In genomic region chr16:1966460-1966859, GRCh38 we compare ENCODE assay signal across 9 cellular contexts. TPM values are rescaled to one million over a fixed set of nuclear protein-coding genes. Genes with fewer than 3 reads are reported as not detected.
DNase-seq lines count a peak whose midpoint lies in the region; ATAC-seq and TF ChIP-seq lines count a peak whose summit lies in the region.
"Had no signal": no experiment of that assay in that cellular context is flagged by ENCODE, and none has a peak within 500 bp of the region (broad histone marks: within the 10 kb centered on the region; RNA-seq: fewer than 3 reads in every experiment).

Gene RNF151, plus strand, starts transcription at chr16:1966856. Its CDS starts 26 bp downstream, at chr16:1966882.

- peak within 1 kb of the TSS; percentile 90 to 95 for H3K4me3 ChIP-seq in left lung
- peak within 1 kb of the TSS; percentile 92 for H3K4me3 ChIP-seq in thoracic aorta

- peak within 1 kb of the TSS; percentile 81 for H3K4me3 Mint-ChIP-seq in activated CD4-positive, alpha-beta T cell treated with anti-CD3 and anti-CD28 coated beads, Interleukin-2, amount 10 ng/mL, durations not matched to agents 7 days and 5 days
- peak within 1 kb of the TSS; percentile 96 for H3K4me3 Mint-ChIP-seq in activated naive CD8-positive, alpha-beta T cell treated with anti-CD3 and anti-CD28 coated beads, Interleukin-2, amount 10 ng/mL, durations not matched to agents 7 days and 5 days

- peak within 1 kb of the TSS in 1 of 2 donors; percentile 97 for H3K27ac ChIP-seq in left lung
- peak within 1 kb of the TSS; percentile 96 to 97 for H3K27ac ChIP-seq in thoracic aorta

- DNase-seq in activated CD4-positive, alpha-beta T cell treated with anti-CD3 and anti-CD28 coated beads, Interleukin-2, amount 10 ng/mL, durations not matched to agents 7 days and 5 days: no peak
- no peak for DNase-seq in activated CD4-positive, alpha-beta T cell treated with anti-CD3 and anti-CD28 coated beads, Interleukin-2, amount 50 U/mL, for 4 hours
- DNase-seq in activated naive CD8-positive, alpha-beta T cell treated with anti-CD3 and anti-CD28 coated beads, Interleukin-2, amount 10 ng/mL, durations not matched to agents 7 days and 5 days: no peak
- DNase-seq in left lung: no peak
- DNase-seq in thoracic aorta (ENCODE audit: low spot score): no peak
- DNase-seq in stimulated activated CD4-positive, alpha-beta T cell treated with anti-CD3 and anti-CD28 coated beads, Interleukin-4, amount 100 ng/mL, for 1 hour: no peak
- DNase-seq in SIG-M5 (lab: John Stamatoyannopoulos, UW): no peak
- DNase-seq: AML-193 had no signal

- no peak for ATAC-seq in activated naive CD8-positive, alpha-beta T cell treated with anti-CD3 and anti-CD28 coated beads, Interleukin-2, amount 10 ng/mL, durations not matched to agents 7 days and 5 days (ENCODE audit: low read depth)
- ATAC-seq in left lung (no peak), thoracic aorta (ENCODE audit: insufficient number of reproducible peaks, low FRiP score, low read depth) (no peak), HG02981 (IDR thresholded peaks at IDR 0.05; ENCODE audit: unreplicated experiment) (no peak)

- peaks cover 27 to 51% of the 10 kb centered on the region in 2 donors for H3K4me1 ChIP-seq in left lung
- H3K4me1 ChIP-seq in thoracic aorta (ENCODE audit: control insufficient read depth in 1 of 2, low read depth in 2 of 2): peaks cover 13 to 17% of the 10 kb centered on the region in 2 donors

- H3K36me3 ChIP-seq in left lung: peaks cover 0 to 24% of the 10 kb centered on the region in 2 donors
- H3K36me3 ChIP-seq in thoracic aorta: peaks cover 15% of the 10 kb centered on the region

- H3K27me3 ChIP-seq in left lung (no peaks in the 10 kb centered on the region), thoracic aorta (replicated peaks; ENCODE audit: insufficient read depth) (no peaks in the 10 kb centered on the region)

- H3K9me3 ChIP-seq in left lung: no peaks in the 10 kb centered on the region
- no peaks in the 10 kb centered on the region for H3K9me3 ChIP-seq in thoracic aorta

- H3K27ac Mint-ChIP-seq in activated CD4-positive, alpha-beta T cell treated with anti-CD3 and anti-CD28 coated beads, Interleukin-2, amount 10 ng/mL, durations not matched to agents 7 days and 5 days: peak within 1 kb of the TSS; percentile 96
- H3K27ac Mint-ChIP-seq in activated naive CD8-positive, alpha-beta T cell treated with anti-CD3 and anti-CD28 coated beads, Interleukin-2, amount 10 ng/mL, durations not matched to agents 7 days and 5 days: peak within 1 kb of the TSS; percentile 96

- H3K4me1 Mint-ChIP-seq in activated CD4-positive, alpha-beta T cell treated with anti-CD3 and anti-CD28 coated beads, Interleukin-2, amount 10 ng/mL, durations not matched to agents 7 days and 5 days: peaks cover 40% of the 10 kb centered on the region
- peaks cover 31% of the 10 kb centered on the region for H3K4me1 Mint-ChIP-seq in activated naive CD8-positive, alpha-beta T cell treated with anti-CD3 and anti-CD28 coated beads, Interleukin-2, amount 10 ng/mL, durations not matched to agents 7 days and 5 days

- no peak for TF ChIP-seq CTCF in left lung (IDR thresholded peaks at IDR 0.05)
- TF ChIP-seq CTCF in thoracic aorta (IDR thresholded peaks at IDR 0.05): no peak

- H3K27me3 Mint-ChIP-seq in activated CD4-positive, alpha-beta T cell treated with anti-CD3 and anti-CD28 coated beads, Interleukin-2, amount 10 ng/mL, durations not matched to agents 7 days and 5 days: no peaks in the 10 kb centered on the region
- H3K27me3 Mint-ChIP-seq in activated naive CD8-positive, alpha-beta T cell treated with anti-CD3 and anti-CD28 coated beads, Interleukin-2, amount 10 ng/mL, durations not matched to agents 7 days and 5 days: no peaks in the 10 kb centered on the region

- intact Hi-C loops in left lung (cut with DNase I): no loop called here

- no peaks in the 10 kb centered on the region for H3K9me3 Mint-ChIP-seq in activated CD4-positive, alpha-beta T cell treated with anti-CD3 and anti-CD28 coated beads, Interleukin-2, amount 10 ng/mL, durations not matched to agents 7 days and 5 days
- no peaks in the 10 kb centered on the region for H3K9me3 Mint-ChIP-seq in activated naive CD8-positive, alpha-beta T cell treated with anti-CD3 and anti-CD28 coated beads, Interleukin-2, amount 10 ng/mL, durations not matched to agents 7 days and 5 days

- POLR2A ChIA-PET in activated CD4-positive, alpha-beta T cell treated with anti-CD3 and anti-CD28 coated beads, Interleukin-2, amount 10 ng/mL, durations not matched to agents 7 days and 5 days (lab: Charles Lee): no interaction called here
- POLR2A ChIA-PET in activated naive CD8-positive, alpha-beta T cell treated with anti-CD3 and anti-CD28 coated beads, Interleukin-2, amount 10 ng/mL, durations not matched to agents 7 days and 5 days (lab: Charles Lee): interaction anchor here (1.4 to 3.6 kb wide), 5 partner anchors 15 to 189 kb away, joined by 3 to 50 read pairs (median 20); partner anchors contain the start of genes GFER, MSRB1, NOXO1 and TRAF7

- CTCF ChIA-PET in activated CD4-positive, alpha-beta T cell treated with anti-CD3 and anti-CD28 coated beads, Interleukin-2, amount 10 ng/mL, durations not matched to agents 7 days and 5 days (lab: Charles Lee): interaction anchor here (1.1 kb wide), 1 partner anchor 38 kb away, joined by 4 read pairs; no protein-coding TSS in a partner anchor

- peaks cover 34% of the 10 kb centered on the region for H3K36me3 Mint-ChIP-seq in activated CD4-positive, alpha-beta T cell treated with anti-CD3 and anti-CD28 coated beads, Interleukin-2, amount 10 ng/mL, durations not matched to agents 7 days and 5 days (ENCODE audit: low read depth)
- H3K36me3 Mint-ChIP-seq in activated naive CD8-positive, alpha-beta T cell treated with anti-CD3 and anti-CD28 coated beads, Interleukin-2, amount 10 ng/mL, durations not matched to agents 7 days and 5 days: peaks cover 14% of the 10 kb centered on the region

RNA-seq across cellular contexts. Expression of gene RNF151, which starts in this region (rescaled TPM):
- not detected for total RNA-seq in activated CD4-positive, alpha-beta T cell treated with anti-CD3 and anti-CD28 coated beads, Interleukin-2, amount 10 ng/mL, durations not matched to agents 7 days and 5 days
- total RNA-seq in activated naive CD8-positive, alpha-beta T cell treated with anti-CD3 and anti-CD28 coated beads, Interleukin-2, amount 10 ng/mL, durations not matched to agents 7 days and 5 days: not detected
- not detected for total RNA-seq in left lung
- not detected for total RNA-seq in thoracic aorta
